In the genomic region with DNA sequence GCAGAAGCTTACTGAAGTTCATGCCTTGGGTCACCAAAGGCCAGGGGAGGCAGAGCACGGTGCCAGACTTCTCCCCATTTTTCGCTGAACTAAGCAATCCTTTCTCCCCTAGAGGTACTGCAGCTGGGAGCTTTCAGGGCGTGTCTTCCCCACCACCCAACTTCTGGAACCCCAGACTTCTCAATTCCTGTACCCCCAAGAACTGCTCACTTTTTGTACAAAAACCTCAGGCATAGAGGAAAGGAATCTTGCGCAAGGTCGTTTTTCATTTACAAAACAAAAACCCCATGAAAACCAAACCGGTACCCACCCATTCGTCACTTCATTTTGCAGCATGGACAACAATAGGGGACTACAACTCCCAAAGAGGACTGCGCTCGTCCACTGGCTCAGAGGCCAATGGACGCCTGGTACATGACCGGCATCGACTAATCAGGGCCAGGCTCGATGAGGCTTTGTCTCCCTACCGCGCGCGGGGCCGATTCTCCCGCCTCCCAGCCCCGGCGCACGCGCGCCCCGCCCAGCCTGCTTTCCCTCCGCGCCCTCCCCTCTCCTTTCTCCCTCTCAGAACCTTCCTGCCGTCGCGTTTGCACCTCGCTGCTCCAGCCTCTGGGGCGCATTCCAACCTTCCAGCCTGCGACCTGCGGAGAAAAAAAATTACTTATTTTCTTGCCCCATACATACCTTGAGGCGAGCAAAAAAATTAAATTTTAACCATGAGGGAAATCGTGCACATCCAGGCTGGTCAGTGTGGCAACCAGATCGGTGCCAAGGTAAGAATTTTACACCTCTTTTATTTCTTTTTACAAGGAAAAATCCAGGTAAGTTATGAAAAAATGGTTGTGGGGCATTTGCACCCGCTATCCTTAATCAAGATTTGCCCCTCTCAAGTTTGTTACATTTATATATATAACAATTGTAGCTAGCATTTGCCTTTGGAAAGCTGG, we compare ENCODE assay signal across 1 cellular context.
TF ChIP-seq lines count a peak whose summit lies in the region.

A gene (plus strand): TSS at position 562 of the 947 bp plus-strand sequence. CDS start 155 bp downstream, at position 717.

TF ChIP-seq in K562, 482 proteins besides CTCF, POLR2A, EP300 and RAD21 (continued from another document):
- TF ChIP-seq, protein P1, sequence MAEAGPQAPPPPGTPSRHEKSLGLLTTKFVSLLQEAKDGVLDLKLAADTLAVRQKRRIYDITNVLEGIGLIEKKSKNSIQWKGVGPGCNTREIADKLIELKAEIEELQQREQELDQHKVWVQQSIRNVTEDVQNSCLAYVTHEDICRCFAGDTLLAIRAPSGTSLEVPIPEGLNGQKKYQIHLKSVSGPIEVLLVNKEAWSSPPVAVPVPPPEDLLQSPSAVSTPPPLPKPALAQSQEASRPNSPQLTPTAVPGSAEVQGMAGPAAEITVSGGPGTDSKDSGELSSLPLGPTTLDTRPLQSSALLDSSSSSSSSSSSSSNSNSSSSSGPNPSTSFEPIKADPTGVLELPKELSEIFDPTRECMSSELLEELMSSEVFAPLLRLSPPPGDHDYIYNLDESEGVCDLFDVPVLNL (CRISPR knock-in tag; IDR thresholded peaks at IDR 0.05; ENCODE audit: low read depth) = peak; percentile 85; the same call in 1 of the 2 replicates
- TF ChIP-seq SMC3 (conservative IDR thresholded peaks at IDR 0.05; ENCODE audit: insufficient read depth, low read depth, low read length) (peak; percentile 41; the same call in 1 of the 2 replicates), HNRNPLL (IDR thresholded peaks at IDR 0.05; ENCODE audit: low read depth, low read length, poor library complexity, severe bottlenecking) (no peak), BHLHE40 (IDR thresholded peaks at IDR 0.05; ENCODE audit: low read length) (peak; percentile 73), ZNF311 (CRISPR knock-in tag; IDR thresholded peaks at IDR 0.05) (no peak), CHD1 (IDR thresholded peaks at IDR 0.05; ENCODE audit: low read length) (peak; percentile 57), NFYB (IDR thresholded peaks at IDR 0.05; ENCODE audit: extremely low read depth, insufficient read length) (peak; percentile 51), MCM5 (IDR thresholded peaks at IDR 0.05; ENCODE audit: low read depth) (no peak), BCOR (IDR thresholded peaks at IDR 0.05) (peak; percentile 45; the same call in 1 of the 2 replicates), RB1 (IDR thresholded peaks at IDR 0.05; ENCODE audit: low read depth) (peak; percentile 92), ARNT (IDR thresholded peaks at IDR 0.05) (peak; percentile 45 to 70; a peak in 3 of 4 replicates), ZNF263 (CRISPR knock-in tag; IDR thresholded peaks at IDR 0.05; ENCODE audit: borderline replicate concordance) (no peak; the same call in 1 of the 2 replicates), ZBTB17 (CRISPR knock-in tag; IDR thresholded peaks at IDR 0.05) (peak; percentile 63), MAFK (IDR thresholded peaks at IDR 0.05; ENCODE audit: low read length) (peak; percentile 93), DNMT1 (IDR thresholded peaks at IDR 0.05) (0 out of 2 replicates have a peak, but pooled peaks have one; percentile 40), MBD2 (IDR thresholded peaks at IDR 0.05; ENCODE audit: borderline replicate concordance, low read depth) (peak; percentile 94), E2F3 (CRISPR knock-in tag; IDR thresholded peaks at IDR 0.05) (peak; percentile 91), MYNN (IDR thresholded peaks at IDR 0.05) (0 out of 2 replicates have a peak, but pooled peaks have one; percentile 14), MYNN (CRISPR knock-in tag; IDR thresholded peaks at IDR 0.05) (no peak), GTF2E2 (tag; IDR thresholded peaks at IDR 0.05) (peak; percentile 69; the same call in 1 of the 2 replicates), MTA1 (IDR thresholded peaks at IDR 0.05; ENCODE audit: borderline replicate concordance) (peak; percentile 58; the same call in 1 of the 2 replicates), GABPB1 (CRISPR knock-in tag; IDR thresholded peaks at IDR 0.05) (0 out of 2 replicates have a peak, but pooled peaks have one; percentile 30), KDM1A (IDR thresholded peaks at IDR 0.05) (no peak), ZNF316 (IDR thresholded peaks at IDR 0.05) (peak; percentile 99), RBM22 (IDR thresholded peaks at IDR 0.05; ENCODE audit: low read depth, low read length, poor library complexity, severe bottlenecking) (no peak), SP1 (CRISPR knock-in tag; IDR thresholded peaks at IDR 0.05) (peak; percentile 84), MECOM (CRISPR knock-in tag; IDR thresholded peaks at IDR 0.05) (no peak), LARP7 (IDR thresholded peaks at IDR 0.05) (peak; percentile 50; the same call in 1 of the 2 replicates), NFIC (IDR thresholded peaks at IDR 0.05) (peak; percentile 47; the same call in 1 of the 2 replicates), NFE2 (IDR thresholded peaks at IDR 0.05; ENCODE audit: low read depth) (0 out of 2 replicates have a peak, but pooled peaks have one; percentile 26), SAFB2 (IDR thresholded peaks at IDR 0.05; ENCODE audit: borderline replicate concordance, low read depth, low read length, severe bottlenecking) (no peak), NR2C2 (CRISPR knock-in tag; IDR thresholded peaks at IDR 0.05) (no peak), NR2C2 (tag; IDR thresholded peaks at IDR 0.05) (peak; percentile 54), ZNF766 (CRISPR knock-in tag; conservative IDR thresholded peaks at IDR 0.05) (peak; percentile 15; the same call in 1 of the 2 replicates), XRCC3 (IDR thresholded peaks at IDR 0.05) (no peak), ZFPM2 (CRISPR knock-in tag; IDR thresholded peaks at IDR 0.05) (0 out of 2 replicates have a peak, but pooled peaks have one; percentile 65), ZC3H8 (IDR thresholded peaks at IDR 0.05) (peak; percentile 45; the same call in 1 of the 2 replicates), HDAC2 (IDR thresholded peaks at IDR 0.05) (peak; percentile 61; the same call in 1 of the 2 replicates), CTBP1 (IDR thresholded peaks at IDR 0.05; ENCODE audit: borderline replicate concordance) (peak; percentile 61; the same call in 1 of the 2 replicates), SREBF1 (IDR thresholded peaks at IDR 0.05; ENCODE audit: borderline replicate concordance, low read depth, low read length) (peak; percentile 58; the same call in 1 of the 2 replicates), TEAD2 (tag; IDR thresholded peaks at IDR 0.05) (peak; percentile 81), SIX5 (IDR thresholded peaks at IDR 0.05; ENCODE audit: borderline replicate concordance in 1 of 2, insufficient read depth in 1 of 2, low read depth in 1 of 2, low read length in 2 of 2) (peak; percentile 75 to 77; a peak in 3 of 4 replicates), LCOR (CRISPR knock-in tag; IDR thresholded peaks at IDR 0.05) (peak; percentile 82), ZBTB1 (CRISPR knock-in tag; IDR thresholded peaks at IDR 0.05; ENCODE audit: borderline replicate concordance, low read depth) (no peak)
- TF ChIP-seq, protein P2, sequence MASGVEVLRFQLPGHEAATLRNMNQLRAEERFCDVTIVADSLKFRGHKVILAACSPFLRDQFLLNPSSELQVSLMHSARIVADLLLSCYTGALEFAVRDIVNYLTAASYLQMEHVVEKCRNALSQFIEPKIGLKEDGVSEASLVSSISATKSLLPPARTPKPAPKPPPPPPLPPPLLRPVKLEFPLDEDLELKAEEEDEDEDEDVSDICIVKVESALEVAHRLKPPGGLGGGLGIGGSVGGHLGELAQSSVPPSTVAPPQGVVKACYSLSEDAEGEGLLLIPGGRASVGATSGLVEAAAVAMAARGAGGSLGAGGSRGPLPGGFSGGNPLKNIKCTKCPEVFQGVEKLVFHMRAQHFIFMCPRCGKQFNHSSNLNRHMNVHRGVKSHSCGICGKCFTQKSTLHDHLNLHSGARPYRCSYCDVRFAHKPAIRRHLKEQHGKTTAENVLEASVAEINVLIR (CRISPR knock-in tag; IDR thresholded peaks at IDR 0.05) = peak; percentile 40; the same call in 1 of the 2 replicates
- TF ChIP-seq, protein P3, sequence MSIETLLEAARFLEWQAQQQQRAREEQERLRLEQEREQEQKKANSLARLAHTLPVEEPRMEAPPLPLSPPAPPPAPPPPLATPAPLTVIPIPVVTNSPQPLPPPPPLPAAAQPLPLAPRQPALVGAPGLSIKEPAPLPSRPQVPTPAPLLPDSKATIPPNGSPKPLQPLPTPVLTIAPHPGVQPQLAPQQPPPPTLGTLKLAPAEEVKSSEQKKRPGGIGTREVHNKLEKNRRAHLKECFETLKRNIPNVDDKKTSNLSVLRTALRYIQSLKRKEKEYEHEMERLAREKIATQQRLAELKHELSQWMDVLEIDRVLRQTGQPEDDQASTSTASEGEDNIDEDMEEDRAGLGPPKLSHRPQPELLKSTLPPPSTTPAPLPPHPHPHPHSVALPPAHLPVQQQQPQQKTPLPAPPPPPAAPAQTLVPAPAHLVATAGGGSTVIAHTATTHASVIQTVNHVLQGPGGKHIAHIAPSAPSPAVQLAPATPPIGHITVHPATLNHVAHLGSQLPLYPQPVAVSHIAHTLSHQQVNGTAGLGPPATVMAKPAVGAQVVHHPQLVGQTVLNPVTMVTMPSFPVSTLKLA (conservative IDR thresholded peaks at IDR 0.05) = peak; percentile 81 to 87
- TF ChIP-seq, protein P4, sequence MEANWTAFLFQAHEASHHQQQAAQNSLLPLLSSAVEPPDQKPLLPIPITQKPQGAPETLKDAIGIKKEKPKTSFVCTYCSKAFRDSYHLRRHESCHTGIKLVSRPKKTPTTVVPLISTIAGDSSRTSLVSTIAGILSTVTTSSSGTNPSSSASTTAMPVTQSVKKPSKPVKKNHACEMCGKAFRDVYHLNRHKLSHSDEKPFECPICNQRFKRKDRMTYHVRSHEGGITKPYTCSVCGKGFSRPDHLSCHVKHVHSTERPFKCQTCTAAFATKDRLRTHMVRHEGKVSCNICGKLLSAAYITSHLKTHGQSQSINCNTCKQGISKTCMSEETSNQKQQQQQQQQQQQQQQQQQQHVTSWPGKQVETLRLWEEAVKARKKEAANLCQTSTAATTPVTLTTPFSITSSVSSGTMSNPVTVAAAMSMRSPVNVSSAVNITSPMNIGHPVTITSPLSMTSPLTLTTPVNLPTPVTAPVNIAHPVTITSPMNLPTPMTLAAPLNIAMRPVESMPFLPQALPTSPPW (CRISPR knock-in tag; IDR thresholded peaks at IDR 0.05) = peak; percentile 95
- TF ChIP-seq, protein P5, sequence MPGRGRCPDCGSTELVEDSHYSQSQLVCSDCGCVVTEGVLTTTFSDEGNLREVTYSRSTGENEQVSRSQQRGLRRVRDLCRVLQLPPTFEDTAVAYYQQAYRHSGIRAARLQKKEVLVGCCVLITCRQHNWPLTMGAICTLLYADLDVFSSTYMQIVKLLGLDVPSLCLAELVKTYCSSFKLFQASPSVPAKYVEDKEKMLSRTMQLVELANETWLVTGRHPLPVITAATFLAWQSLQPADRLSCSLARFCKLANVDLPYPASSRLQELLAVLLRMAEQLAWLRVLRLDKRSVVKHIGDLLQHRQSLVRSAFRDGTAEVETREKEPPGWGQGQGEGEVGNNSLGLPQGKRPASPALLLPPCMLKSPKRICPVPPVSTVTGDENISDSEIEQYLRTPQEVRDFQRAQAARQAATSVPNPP (IDR thresholded peaks at IDR 0.05; ENCODE audit: borderline replicate concordance, insufficient read depth, insufficient read length) = no peak
